ENCODE assay signal across 10 cellular contexts in genomic region chr22:50622723-50623327, GRCh38.
A peak's percentile ranks its signal among the peaks of the same experiment; 100 is the strongest.
DNase-seq lines count a peak whose midpoint lies in the region; ATAC-seq, FAIRE-seq and TF ChIP-seq lines count a peak whose summit lies in the region.
"Had no signal": no experiment of that assay in that cellular context is flagged by ENCODE, and none has a peak within 500 bp of the region (broad histone marks: within the 10 kb centered on the region; RNA-seq: fewer than 3 reads in every experiment).

No MANE protein-coding gene starts in this region.

- no peaks in the 10 kb centered on the region for H3K36me3 ChIP-seq in rectal smooth muscle tissue (ENCODE audit: control insufficient read depth, insufficient read depth, low read length)
- H3K36me3 ChIP-seq: thyroid gland had no signal

- no peak for TF ChIP-seq POLR2A in H54 (IDR thresholded peaks at IDR 0.05; ENCODE audit: low read depth, low read length)

- H3K4me1 Mint-ChIP-seq in T-helper 1 cell treated with Interleukin-12 subunit alpha and Interleukin-12 subunit beta and Interleukin-4 antibody, amounts not matched to agents 30 μg/mL and 1 μg/mL, for 36 hours (ENCODE audit: low read depth): peaks cover 32% of the 10 kb centered on the region

- peaks cover 4% of the 10 kb centered on the region for H3K36me3 Mint-ChIP-seq in T-helper 1 cell treated with Interleukin-12 subunit alpha and Interleukin-12 subunit beta and Interleukin-4 antibody, amounts not matched to agents 30 μg/mL and 1 μg/mL, for 36 hours (ENCODE audit: low read depth)

- no peaks in the 10 kb centered on the region for H3K9me3 Mint-ChIP-seq in T-helper 1 cell treated with Interleukin-12 subunit alpha and Interleukin-12 subunit beta and Interleukin-4 antibody, amounts not matched to agents 30 μg/mL and 1 μg/mL, for 36 hours

- H3K27ac ChIP-seq in rectal smooth muscle tissue (ENCODE audit: low read depth, low read length): no peak overlapping the region
- H3K27ac ChIP-seq: thyroid gland had no signal

- H3K27ac Mint-ChIP-seq in T-helper 1 cell treated with Interleukin-12 subunit alpha and Interleukin-12 subunit beta and Interleukin-4 antibody, amounts not matched to agents 30 μg/mL and 1 μg/mL, for 36 hours: peak overlapping the region; percentile 99

- no peak for FAIRE-seq in H54 (lab: Jason Lieb, UNC)

- no peak for ATAC-seq in GM18502 (IDR thresholded peaks at IDR 0.05; ENCODE audit: poor library complexity, unreplicated experiment)

- peak overlapping the region; percentile 26 for H3K9ac ChIP-seq in rectal smooth muscle tissue (ENCODE audit: low read length)

- H3K4me3 Mint-ChIP-seq in T-helper 1 cell treated with Interleukin-12 subunit alpha and Interleukin-12 subunit beta and Interleukin-4 antibody, amounts not matched to agents 30 μg/mL and 1 μg/mL, for 36 hours: no peak overlapping the region

- no peaks in the 10 kb centered on the region for H3K27me3 ChIP-seq in rectal smooth muscle tissue (ENCODE audit: control insufficient read depth, insufficient read depth, low read length)
- H3K27me3 ChIP-seq: thyroid gland had no signal

- peak overlapping the region; percentile 31 for H3K4me3 ChIP-seq in rectal smooth muscle tissue (ENCODE audit: low read length)
- H3K4me3 ChIP-seq: esophagus muscularis mucosa, thyroid gland had no signal

- DNase-seq in T-helper 1 cell (no peak), NCI-H2196 (lab: John Stamatoyannopoulos, UW; ENCODE audit: unreplicated experiment) (peak; percentile 91), cerebellar nuclear complex (lab: John Stamatoyannopoulos, UW) (peak; percentile 88 to 92), Kasumi-1 (lab: John Stamatoyannopoulos, UW) (no peak), H54 (ENCODE audit: insufficient read length, low spot score) (no peak)

- no peaks in the 10 kb centered on the region for H3K27me3 Mint-ChIP-seq in T-helper 1 cell treated with Interleukin-12 subunit alpha and Interleukin-12 subunit beta and Interleukin-4 antibody, amounts not matched to agents 30 μg/mL and 1 μg/mL, for 36 hours (ENCODE audit: low read depth)

- H3K4me1 ChIP-seq in rectal smooth muscle tissue (ENCODE audit: control insufficient read depth, insufficient read depth, low read length): no peaks in the 10 kb centered on the region

Comparison
In these comparisons a context has a peak if more than half of its experiments do, and no peak if none do; other contexts are left out.
1. DNase-seq: peak in NCI-H2196 (single experiment) and cerebellar nuclear complex (2 of 2); none in T-helper 1 cell (0 of 5), Kasumi-1 (0 of 2) and H54 (single experiment).